8 cellular contexts compared by ENCODE assay signal in the genomic region with DNA sequence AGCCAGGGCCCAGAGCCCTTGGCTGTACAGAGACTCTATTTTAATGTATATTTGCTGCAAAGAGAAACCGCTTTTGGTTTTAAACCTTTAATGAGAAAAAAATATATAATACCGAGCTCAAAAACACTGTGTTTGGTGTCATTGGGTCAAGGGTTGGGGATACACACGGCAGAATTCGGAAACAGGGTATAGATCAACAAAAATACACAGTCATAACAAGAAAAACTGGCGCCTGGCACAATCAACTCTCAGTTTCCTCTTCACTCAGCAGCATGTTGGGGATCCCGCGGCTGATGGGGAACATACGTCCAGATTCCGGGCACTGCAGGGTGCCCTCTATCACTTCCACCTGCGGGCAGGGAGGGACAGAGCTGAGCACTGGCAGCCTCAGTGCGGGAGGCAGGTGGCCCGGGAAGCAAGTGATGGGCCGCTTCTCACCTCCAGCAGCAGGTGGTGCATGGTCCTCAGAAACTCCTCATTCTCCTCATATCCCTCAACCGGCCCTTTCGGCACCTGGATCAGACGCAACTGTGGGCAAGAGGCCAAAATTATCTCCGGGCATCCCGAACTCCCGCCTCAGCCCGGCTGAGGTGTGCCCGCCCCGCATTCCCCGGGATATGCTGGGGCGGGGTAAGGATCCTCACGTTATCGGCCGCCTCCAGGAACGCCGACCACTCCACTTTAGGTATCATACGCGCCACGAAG. TPM values are rescaled to one million over a fixed set of nuclear protein-coding genes. Genes with fewer than 3 reads are reported as not detected.
A peak's percentile ranks its signal among the peaks of the same experiment; 100 is the strongest.
DNase-seq lines count a peak whose midpoint lies in the region; ATAC-seq, FAIRE-seq and TF ChIP-seq lines count a peak whose summit lies in the region.
"Not testable (repeated sequence)": the region's sequence is repeated elsewhere in the genome, so short reads cannot be mapped to it uniquely, and the experiment has no call there.

No MANE protein-coding gene starts in this region.

- peak; percentile 22 to 71 for DNase-seq in A549 (ENCODE audit: low read depth in 1 of 2, low spot score in 1 of 2)
- DNase-seq in HK-2 (ENCODE audit: unreplicated experiment) = peak; percentile 56
- peak; percentile 55 for DNase-seq in NCI-H82 (lab: John Stamatoyannopoulos, UW)
- DNase-seq in activated CD4-positive, alpha-beta T cell treated with anti-CD3 and anti-CD28 coated beads, Interleukin-2, amount 50 U/mL, for 48 hours = peak; percentile 40 to 41
- DNase-seq in kidney = not testable (repeated sequence)

- H3K27ac ChIP-seq in A549 (peak overlapping the region; percentile 97 to 98), kidney (ENCODE audit: low read depth in 2 of 2, low read length in 2 of 2) (peak overlapping the region; percentile 100), rectal smooth muscle tissue (ENCODE audit: low read depth, low read length) (peak overlapping the region; percentile 97)

- POLR2A ChIA-PET in A549 (lab: Yijun Ruan, JAX) = interaction anchor here (0.6 to 2.9 kb wide), 19 partner anchors 8 to 496 kb away, joined by 3 to 50 read pairs (median 7); partner anchors contain the start of genes BAD, CCDC88B, ESRRA and FKBP2

- peaks cover 74% of the 10 kb centered on the region for H3K4me1 Mint-ChIP-seq in dendritic cell treated with granulocyte-macrophage colony-stimulating factor and Interleukin-4, amounts not matched to agents 40 ng/mL and 50 ng/mL, for 4 days (ENCODE audit: low read depth)

- TF ChIP-seq RAD21 in A549 (conservative IDR thresholded peaks at IDR 0.05 in 1 of 2, IDR thresholded peaks at IDR 0.05 in 1 of 2) = peak in 1 of 2 experiments; percentile 21; a peak in 1 of 5 replicates

- H3K27me3 ChIP-seq in rectal smooth muscle tissue (ENCODE audit: control insufficient read depth, insufficient read depth, low read length) = not testable (repeated sequence)

- FAIRE-seq in A549 (lab: Jason Lieb, UNC); kidney (lab: Jason Lieb, UNC): not testable (repeated sequence)

- not testable (repeated sequence) for TF ChIP-seq CTCF in A549 (IDR thresholded peaks at IDR 0.05); kidney (IDR thresholded peaks at IDR 0.05; ENCODE audit: borderline replicate concordance, extremely low read depth, insufficient read depth)

- H3K9ac ChIP-seq in kidney (ENCODE audit: low read length in 2 of 2) (peak overlapping the region; percentile 80 to 89), rectal smooth muscle tissue (ENCODE audit: low read length) (peak overlapping the region; percentile 66)

- peak overlapping the region; percentile 80 for H3K4me3 Mint-ChIP-seq in dendritic cell treated with granulocyte-macrophage colony-stimulating factor and Interleukin-4, amounts not matched to agents 40 ng/mL and 50 ng/mL, for 4 days

- peaks cover 92% of the 10 kb centered on the region for H3K36me3 Mint-ChIP-seq in dendritic cell treated with granulocyte-macrophage colony-stimulating factor and Interleukin-4, amounts not matched to agents 40 ng/mL and 50 ng/mL, for 4 days (ENCODE audit: low read depth)

- not testable (repeated sequence) for H3K9me3 ChIP-seq in A549; kidney (ENCODE audit: control insufficient read depth in 1 of 2, low read length in 2 of 2)

- ATAC-seq in A549 = peak; percentile 15 to 28
- ATAC-seq in GM18861 (IDR thresholded peaks at IDR 0.05; ENCODE audit: unreplicated experiment) = peak; percentile 7

- not testable (repeated sequence) for H3K27me3 Mint-ChIP-seq in dendritic cell treated with granulocyte-macrophage colony-stimulating factor and Interleukin-4, amounts not matched to agents 40 ng/mL and 50 ng/mL, for 4 days

- not testable (repeated sequence) for H3K9me3 Mint-ChIP-seq in dendritic cell treated with granulocyte-macrophage colony-stimulating factor and Interleukin-4, amounts not matched to agents 40 ng/mL and 50 ng/mL, for 4 days

- H3K36me3 ChIP-seq in kidney (ENCODE audit: control insufficient read depth in 1 of 2, insufficient read depth in 2 of 2, low read length in 2 of 2) = peaks cover 8 to 12% of the 10 kb centered on the region in 2 donors
- peaks cover 12% of the 10 kb centered on the region for H3K36me3 ChIP-seq in rectal smooth muscle tissue (ENCODE audit: control insufficient read depth, insufficient read depth, low read length)

- H3K4me1 ChIP-seq in A549 (peaks cover 14% of the 10 kb centered on the region), kidney (ENCODE audit: control insufficient read depth in 1 of 2, insufficient read depth in 1 of 2, low read depth in 1 of 2, low read length in 2 of 2) (peaks cover 6 to 13% of the 10 kb centered on the region in 2 donors)
- H3K4me1 ChIP-seq in rectal smooth muscle tissue (ENCODE audit: control insufficient read depth, insufficient read depth, low read length) = not testable (repeated sequence)

- peak overlapping the region; percentile 96 for H3K27ac Mint-ChIP-seq in dendritic cell treated with granulocyte-macrophage colony-stimulating factor and Interleukin-4, amounts not matched to agents 40 ng/mL and 50 ng/mL, for 4 days

- TF ChIP-seq POLR2A in A549 (IDR thresholded peaks at IDR 0.05; ENCODE audit: low read length) = not testable (repeated sequence)

- H3K4me2 ChIP-seq in A549 = peak overlapping the region; percentile 87

- H3K4me3 ChIP-seq in A549 (peak overlapping the region; percentile 80), kidney (ENCODE audit: low read length in 2 of 2) (peak overlapping the region; percentile 89 to 92), rectal smooth muscle tissue (ENCODE audit: low read length) (peak overlapping the region; percentile 78)

- not testable (repeated sequence) for TF ChIP-seq EP300 in A549 (IDR thresholded peaks at IDR 0.05)

- intact Hi-C loops in dendritic cell treated with granulocyte-macrophage colony-stimulating factor and Interleukin-4, amounts not matched to agents 40 ng/mL and 50 ng/mL, for 4 days (cut with micrococcal nuclease) = loop anchor here (1.0 kb wide), 1 partner anchor 11 kb away; the partner anchor contains the start of gene ESRRA
- intact Hi-C loops in kidney (cut with DNase I) = not testable (repeated sequence)

- CTCF ChIA-PET in A549 (lab: Yijun Ruan, JAX) = interaction anchor here (1.0 to 20.7 kb wide), 8 partner anchors 7 to 372 kb away, joined by 3 to 996 read pairs (median 4); partner anchors contain the start of genes CATSPERZ, CCDC88B, ESRRA and PLCB3

- WGBS in A549 (ENCODE audit: missing lambda C conversion rate) = 4% methylated on average over 18 of the region's 32 CpGs

TF ChIP-seq in A549, 52 proteins besides CTCF, POLR2A, EP300 and RAD21 (continues in another document):
- TF ChIP-seq PBX3 (IDR thresholded peaks at IDR 0.05) (0 out of 2 replicates have a peak, but pooled peaks have one; percentile 76), TP53 (CRISPR knock-in tag; IDR thresholded peaks at IDR 0.05) (peak; percentile 32; the same call in 1 of the 2 replicates), PHF8 (IDR thresholded peaks at IDR 0.05; ENCODE audit: borderline replicate concordance, low read depth) (peak; percentile 65; the same call in 1 of the 2 replicates)

RNA-seq across cellular contexts. Expression of gene TRMT112, which starts 0.6 kb away (rescaled TPM):
- 305 and 363 TPM in 2 replicates for polyA plus RNA-seq in A549 (2011; rRNA removed)
- 405 and 507 TPM in 2 replicates for polyA plus RNA-seq in A549 (2012; cell fraction: cytosol; rRNA removed)
- polyA plus RNA-seq in A549 (2012; cell fraction: nucleus; rRNA removed) = 233 and 467 TPM in 2 replicates
- 424 to 447 TPM (median 440 TPM) in 3 replicates for polyA plus RNA-seq in A549 (2017; fragmentation: RNase III; extraction: RNeasy Plus Mini Kit Qiagen cat#74134 plus additional on column Dnase treatment)
- polyA minus RNA-seq in A549 (2011; rRNA and poly(A)+ RNA removed) = 74.2 and 84.5 TPM in 2 replicates
- total RNA-seq in kidney = 172 TPM
- polyA plus RNA-seq in kidney (ENCODE audit: insufficient read depth, low read depth, low replicate concordance) = 291 TPM

RNA-seq across cellular contexts. Expression of gene PRDX5, which starts 1.1 kb away (rescaled TPM):
- polyA plus RNA-seq in A549 (2011; rRNA removed) (305 and 377 TPM in 2 replicates), A549 (2017; fragmentation: RNase III; extraction: RNeasy Plus Mini Kit Qiagen cat#74134 plus additional on column Dnase treatment) (442 to 500 TPM (median 491 TPM) in 3 replicates), kidney (ENCODE audit: insufficient read depth, low read depth, low replicate concordance) (1,026 TPM)
- polyA plus RNA-seq in A549 (2012; cell fraction: cytosol; rRNA removed) = 572 and 685 TPM in 2 replicates
- 250 and 325 TPM in 2 replicates for polyA plus RNA-seq in A549 (2012; cell fraction: nucleus; rRNA removed)
- polyA minus RNA-seq in A549 (2011; rRNA and poly(A)+ RNA removed) = 81.0 and 91.2 TPM in 2 replicates
- 192 TPM for total RNA-seq in kidney

RNA-seq across cellular contexts. Expression of gene ESRRA, which starts 11.4 kb away (rescaled TPM):
- polyA plus RNA-seq in A549 (2011; rRNA removed) = 13.9 and 15.2 TPM in 2 replicates
- 30.4 and 39.1 TPM in 2 replicates for polyA plus RNA-seq in A549 (2012; cell fraction: cytosol; rRNA removed)
- 43.3 and 53.6 TPM in 2 replicates for polyA plus RNA-seq in A549 (2012; cell fraction: nucleus; rRNA removed)
- polyA plus RNA-seq in A549 (2017; fragmentation: RNase III; extraction: RNeasy Plus Mini Kit Qiagen cat#74134 plus additional on column Dnase treatment) = 30.9 to 35.5 TPM (median 33.5 TPM) in 3 replicates
- 11.4 and 19.0 TPM in 2 replicates for polyA minus RNA-seq in A549 (2011; rRNA and poly(A)+ RNA removed)
- total RNA-seq in kidney = 59.7 TPM
- polyA plus RNA-seq in kidney (ENCODE audit: insufficient read depth, low read depth, low replicate concordance) = 117 TPM

RNA-seq across cellular contexts. Expression of gene CATSPERZ, which starts 16.6 kb away (rescaled TPM):
- polyA plus RNA-seq in A549 (2011; rRNA removed) (1.9 TPM in 2 replicates), A549 (2017; fragmentation: RNase III; extraction: RNeasy Plus Mini Kit Qiagen cat#74134 plus additional on column Dnase treatment) (3.4 to 4.7 TPM (median 4.1 TPM) in 3 replicates), kidney (ENCODE audit: insufficient read depth, low read depth, low replicate concordance) (not detected)
- 5.9 TPM in 2 replicates for polyA plus RNA-seq in A549 (2012; cell fraction: cytosol; rRNA removed)
- polyA plus RNA-seq in A549 (2012; cell fraction: nucleus; rRNA removed) = 1.7 and 4.2 TPM in 2 replicates
- not detected in 2 replicates for polyA minus RNA-seq in A549 (2011; rRNA and poly(A)+ RNA removed)
- total RNA-seq in kidney = not detected

RNA-seq across cellular contexts. Expression of gene CCDC88B, which starts 23.2 kb away (rescaled TPM):
- polyA plus RNA-seq in A549 (2011; rRNA removed) (4.8 and 5.7 TPM in 2 replicates), A549 (2017; fragmentation: RNase III; extraction: RNeasy Plus Mini Kit Qiagen cat#74134 plus additional on column Dnase treatment) (8.8 to 10.3 TPM (median 9.7 TPM) in 3 replicates), kidney (ENCODE audit: insufficient read depth, low read depth, low replicate concordance) (10.0 TPM)
- polyA plus RNA-seq in A549 (2012; cell fraction: cytosol; rRNA removed) = 9.6 and 10.2 TPM in 2 replicates
- polyA plus RNA-seq in A549 (2012; cell fraction: nucleus; rRNA removed) = 10.0 and 12.3 TPM in 2 replicates
- polyA minus RNA-seq in A549 (2011; rRNA and poly(A)+ RNA removed) = 1.4 and 1.8 TPM in 2 replicates
- total RNA-seq in kidney = 13.3 TPM
